Comparison of ENCODE assay signal across 16 cellular contexts in the genomic region with DNA sequence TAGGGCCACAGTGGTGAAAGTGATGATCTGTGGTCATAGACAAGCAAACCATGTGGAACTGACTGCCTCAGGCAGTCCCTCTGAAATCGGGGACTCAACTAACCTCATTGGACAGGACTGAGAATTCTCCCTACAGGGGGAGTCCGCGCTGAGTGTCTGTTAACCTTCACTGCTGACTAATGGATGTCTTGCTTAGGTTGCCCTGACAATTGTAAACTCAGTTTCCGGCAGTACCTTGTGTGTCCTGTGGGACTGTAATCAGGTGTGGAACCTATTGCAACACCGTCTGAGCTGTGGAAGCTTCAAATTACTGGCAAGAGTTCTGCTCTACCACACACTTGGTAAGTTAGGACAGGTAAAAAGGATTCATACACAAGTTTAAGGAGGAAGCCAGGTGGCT. TPM values are rescaled to one million over a fixed set of nuclear protein-coding genes. Genes with fewer than 3 reads are reported as not detected.
A peak's percentile ranks its signal among the peaks of the same experiment; 100 is the strongest.
DNase-seq lines count a peak whose midpoint lies in the region; ATAC-seq, FAIRE-seq and TF ChIP-seq lines count a peak whose summit lies in the region.
"Had no signal": no experiment of that assay in that cellular context is flagged by ENCODE, and none has a peak within 500 bp of the region (broad histone marks: within the 10 kb centered on the region; RNA-seq: fewer than 3 reads in every experiment).

No MANE protein-coding gene starts in this region.

- peaks cover 0 to 8% (median 0%) of the 10 kb centered on the region in 4 donors for H3K4me1 ChIP-seq in right lobe of liver
- H3K4me1 ChIP-seq: ascending aorta, heart right ventricle had no signal

- TF ChIP-seq CTCF in coronary artery (IDR thresholded peaks at IDR 0.05) = no peak
- peak in 1 of 4 donors; percentile 22 for TF ChIP-seq CTCF in right lobe of liver (IDR thresholded peaks at IDR 0.05)

- TF ChIP-seq EP300 in Ishikawa (IDR thresholded peaks at IDR 0.05; ENCODE audit: borderline replicate concordance) = no peak

- ATAC-seq in right lobe of liver = peak in 3 of 4 donors; percentile 70 to 78 (median 72)
- ATAC-seq in GM21529 (IDR thresholded peaks at IDR 0.05; ENCODE audit: unreplicated experiment) = no peak

- H3K4me3 ChIP-seq in coronary artery = no peak overlapping the region
- no peak overlapping the region for H3K4me3 ChIP-seq in right lobe of liver
- H3K4me3 ChIP-seq: ascending aorta, heart right ventricle had no signal

- TF ChIP-seq RAD21 in Ishikawa (IDR thresholded peaks at IDR 0.05; ENCODE audit: low read depth) = no peak

- DNase-seq in COR-L47 (lab: John Stamatoyannopoulos, UW) (peak; percentile 56), coronary artery (ENCODE audit: low spot score) (peak; percentile 35), right lobe of liver (no peak), hepatic stellate cell (ENCODE audit: low spot score) (no peak), GM19239 (ENCODE audit: insufficient read length, low spot score) (no peak), T-helper 9 cell (no peak)
- DNase-seq: activated T-cell treated with anti-CD3 and anti-CD28 coated beads, Interleukin-2, amount 50 U/mL, for 1 hour; heart right ventricle; NCI-H748 treated with DMSO at 0.1 percent for 48 hours; stimulated activated CD4-positive, alpha-beta T cell treated with anti-CD3 and anti-CD28 coated beads, Interleukin-4, amount 100 ng/mL, for 24 hours; stimulated activated naive CD4-positive, alpha-beta T cell treated with Interleukin-2 at 50 U/mL for 16 hours had no signal

- peaks cover 0 to 5% (median 2%) of the 10 kb centered on the region in 4 donors for H3K36me3 ChIP-seq in right lobe of liver

- intact Hi-C loops in right lobe of liver (cut with DNase I) = no loop called here

- H3K9me3 ChIP-seq in right lobe of liver = peaks cover 0 to 4% (median 0%) of the 10 kb centered on the region in 4 donors

- WGBS in right lobe of liver (ENCODE audit: insufficient coverage, low coverage, low lambda C conversion rate, missing lambda C conversion rate) = 16% methylated on average over 4 of the region's 5 CpGs

- no peak for TF ChIP-seq POLR2A in right lobe of liver (IDR thresholded peaks at IDR 0.05)

- FAIRE-seq in GM19239 (lab: Jason Lieb, UNC) = no peak

- H3K27ac ChIP-seq in coronary artery = no peak overlapping the region
- H3K27ac ChIP-seq in right lobe of liver = no peak overlapping the region
- H3K27ac ChIP-seq: ascending aorta, heart right ventricle had no signal

- H3K27me3 ChIP-seq in right lobe of liver = no peaks in the 10 kb centered on the region
- H3K27me3 ChIP-seq: ascending aorta, heart right ventricle had no signal

TF ChIP-seq in Ishikawa, 13 proteins besides CTCF, POLR2A, EP300 and RAD21:
- TF ChIP-seq YY1 (IDR thresholded peaks at IDR 0.05; ENCODE audit: low read depth) = no peak
- TF ChIP-seq CEBPB (IDR thresholded peaks at IDR 0.05) = peak; percentile 88

RNA-seq across cellular contexts. Expression of a gene that starts 21.8 kb away (rescaled TPM):
- 1 to 10 TPM; 1.1 to 1.5 (median 1.3) TPM for total RNA-seq in right lobe of liver

RNA-seq across cellular contexts. Expression of a gene that starts 22.3 kb away (rescaled TPM):
- total RNA-seq in right lobe of liver = 1 to 10 TPM in 5 of 6 experiments, under 1 TPM in 1; 0.98 to 2.9 (median 1.7) TPM

RNA-seq across cellular contexts. Expression of a gene that starts 54.4 kb away (rescaled TPM):
- total RNA-seq in right lobe of liver = 1 to 10 TPM; 2.3 to 8.9 (median 4.6) TPM
- total RNA-seq: ascending aorta, mononuclear cell had no signal

RNA-seq across cellular contexts. Expression of a gene that starts 55.9 kb away (rescaled TPM):
- total RNA-seq in right lobe of liver = not detected
- total RNA-seq: ascending aorta, B cell, mononuclear cell had no signal

Comparison
In these comparisons a context has a peak if more than half of its experiments do, and no peak if none do; other contexts are left out.
1. DNase-seq: peak in COR-L47 (single experiment) and coronary artery (single experiment); none in right lobe of liver (0 of 3), hepatic stellate cell (single experiment), GM19239 (single experiment) and T-helper 9 cell (single experiment).